In the genomic region with DNA sequence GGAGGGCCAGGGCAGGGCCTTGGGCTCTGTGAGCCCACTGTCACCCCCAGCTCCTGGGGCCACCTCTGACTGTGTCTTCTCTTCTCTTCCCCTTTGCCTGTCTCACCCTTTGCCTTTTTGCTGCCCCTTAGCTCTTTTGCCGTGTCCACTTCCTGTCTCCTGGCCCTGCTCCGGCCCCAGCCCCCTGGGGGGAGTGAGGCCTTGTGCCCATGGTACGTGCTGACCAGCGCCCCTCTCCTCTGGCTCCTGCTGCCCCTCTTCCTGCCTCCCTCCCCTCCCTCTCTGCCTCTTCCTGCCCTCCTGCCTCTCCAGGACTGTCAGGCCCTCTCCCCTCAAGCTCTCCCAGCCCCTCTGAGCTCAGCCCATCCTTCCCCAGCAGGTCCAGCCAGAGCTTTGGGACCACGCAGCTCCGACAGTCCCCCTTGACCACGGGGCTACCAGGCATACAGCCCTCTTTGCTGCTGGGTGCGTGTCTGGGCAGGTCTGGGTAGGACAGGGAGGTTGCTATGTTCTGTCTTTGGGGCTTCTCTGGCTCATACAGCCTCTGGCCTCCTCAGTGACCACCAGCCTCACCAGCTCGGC, we compare ENCODE assay signal across 25 cellular contexts. TPM values are rescaled to one million over a fixed set of nuclear protein-coding genes. Genes with fewer than 3 reads are reported as not detected.
DNase-seq lines count a peak whose midpoint lies in the region; ATAC-seq and TF ChIP-seq lines count a peak whose summit lies in the region.
"Had no signal": no experiment of that assay in that cellular context is flagged by ENCODE, and none has a peak within 500 bp of the region (broad histone marks: within the 10 kb centered on the region; RNA-seq: fewer than 3 reads in every experiment).

No MANE protein-coding gene starts in this region.

- H2AK5ac ChIP-seq in mesenchymal stem cell (ENCODE audit: low read length, severe bottlenecking): no peak overlapping the region

- H2BK12ac ChIP-seq in mesenchymal stem cell (ENCODE audit: low read length in 2 of 2): no peak overlapping the region

- H2BK120ac ChIP-seq in mesenchymal stem cell (ENCODE audit: low read depth, low read length): no peak overlapping the region

- peak overlapping the region in 1 of 2 experiments; percentile 31 for H3K18ac ChIP-seq in mesenchymal stem cell (ENCODE audit: low read depth in 1 of 2, low read length in 2 of 2)

- H3K4me1 ChIP-seq in breast epithelium (no peaks in the 10 kb centered on the region), mesenchymal stem cell (ENCODE audit: control insufficient read depth, insufficient read depth, low read depth, low read length) (peaks cover 44% of the 10 kb centered on the region)

- H3K9me3 Mint-ChIP-seq in MCF 10A (ENCODE audit: unreplicated experiment): no peaks in the 10 kb centered on the region
- no peaks in the 10 kb centered on the region for H3K9me3 Mint-ChIP-seq in activated T-cell treated with anti-CD3 and anti-CD28 coated beads, Interleukin-2, amount 50 U/mL, for 4 hours
- H3K9me3 Mint-ChIP-seq in T-helper 2 cell treated with Interferon-gamma antibody and Interleukin-4, amounts not matched to agents 5 μg/mL and 100 μg/mL, for 36 hours: no peaks in the 10 kb centered on the region
- H3K9me3 Mint-ChIP-seq: CD8-positive, alpha-beta T cell; HFFc6; IgD-negative memory B cell had no signal

- intact Hi-C loops in MCF 10A (cut with micrococcal nuclease): no loop called here
- intact Hi-C loops in breast epithelium (cut with DNase I; ENCODE audit: low total_unique reads): no loop called here

- H3K4me3 ChIP-seq in breast epithelium (no peak overlapping the region), WERI-Rb-1 (ENCODE audit: low read depth, low read length) (no peak overlapping the region), mesenchymal stem cell (ENCODE audit: insufficient read depth in 1 of 2, low read depth in 1 of 2, low read length in 2 of 2) (no peak overlapping the region)
- H3K4me3 ChIP-seq: BLaER1 treated with 17β-estradiol and CSF1 and Interleukin-3, amounts not matched to agents 10 nM and 100 nM; GM12878 had no signal

- no peak overlapping the region for H3K4me2 ChIP-seq in mesenchymal stem cell (ENCODE audit: low read length, poor library complexity, severe bottlenecking)
- H3K4me2 ChIP-seq: BLaER1 treated with 17β-estradiol and CSF1 and Interleukin-3, amounts not matched to agents 10 nM and 100 nM; SK-N-SH had no signal

- no peak overlapping the region for H3K4me3 Mint-ChIP-seq in MCF 10A (ENCODE audit: unreplicated experiment)
- no peak overlapping the region for H3K4me3 Mint-ChIP-seq in activated T-cell treated with anti-CD3 and anti-CD28 coated beads, Interleukin-2, amount 50 U/mL, for 4 hours
- H3K4me3 Mint-ChIP-seq in T-helper 2 cell treated with Interferon-gamma antibody and Interleukin-4, amounts not matched to agents 5 μg/mL and 100 μg/mL, for 36 hours: no peak overlapping the region
- H3K4me3 Mint-ChIP-seq: CD8-positive, alpha-beta T cell; HFFc6; IgD-negative memory B cell had no signal

- H3K36me3 ChIP-seq in breast epithelium (no peaks in the 10 kb centered on the region), WERI-Rb-1 (peaks cover 8% of the 10 kb centered on the region; the same call in 1 of the 2 replicates), mesenchymal stem cell (ENCODE audit: control insufficient read depth in 1 of 2, insufficient read depth in 2 of 2, low read depth in 1 of 2, low read length in 2 of 2) (peaks cover 15 to 97% of the 10 kb centered on the region in 2 experiments)

- peak overlapping the region; percentile 11 for H3K27ac Mint-ChIP-seq in MCF 10A (ENCODE audit: low read depth, unreplicated experiment)
- H3K27ac Mint-ChIP-seq in T-helper 2 cell treated with Interferon-gamma antibody and Interleukin-4, amounts not matched to agents 5 μg/mL and 100 μg/mL, for 36 hours: no peak overlapping the region
- H3K27ac Mint-ChIP-seq: CD8-positive, alpha-beta T cell; HFFc6 had no signal

- no peak overlapping the region for H3K4ac ChIP-seq in mesenchymal stem cell (ENCODE audit: low read depth in 1 of 2, low read length in 2 of 2)

- H3K27me3 ChIP-seq in breast epithelium (no peaks in the 10 kb centered on the region), WERI-Rb-1 (ENCODE audit: insufficient read depth, low read depth, severe bottlenecking) (no peaks in the 10 kb centered on the region), mesenchymal stem cell (ENCODE audit: control insufficient read depth in 1 of 2, insufficient read depth in 1 of 2, low read length in 2 of 2) (peaks cover 0 to 36% of the 10 kb centered on the region in 2 experiments)
- H3K27me3 ChIP-seq: BLaER1 treated with 17β-estradiol and CSF1 and Interleukin-3, amounts not matched to agents 10 nM and 100 nM had no signal

- no peak for ATAC-seq in activated T-cell treated with anti-CD3 and anti-CD28 coated beads, Interleukin-2, amount 50 U/mL, for 4 hours
- no peak for ATAC-seq in GM18909 (IDR thresholded peaks at IDR 0.05; ENCODE audit: poor library complexity, unreplicated experiment)
- ATAC-seq: CD8-positive, alpha-beta T cell; GM12878 had no signal

- peaks cover 7% of the 10 kb centered on the region for H3K79me1 ChIP-seq in mesenchymal stem cell (replicated peaks; ENCODE audit: low read length, poor library complexity, severe bottlenecking)

- H3K9me3 ChIP-seq in breast epithelium (no peaks in the 10 kb centered on the region), WERI-Rb-1 (ENCODE audit: severe bottlenecking) (no peaks in the 10 kb centered on the region), mesenchymal stem cell (ENCODE audit: control insufficient read depth, low read length) (no peaks in the 10 kb centered on the region)
- H3K9me3 ChIP-seq: BLaER1 treated with 17β-estradiol and CSF1 and Interleukin-3, amounts not matched to agents 10 nM and 100 nM; SK-N-SH had no signal

- TF ChIP-seq CTCF in MCF 10A (IDR thresholded peaks at IDR 0.05; ENCODE audit: unreplicated experiment) (no peak), breast epithelium (IDR thresholded peaks at IDR 0.05) (no peak), WERI-Rb-1 (IDR thresholded peaks at IDR 0.05; ENCODE audit: low read depth, low read length) (no peak)

- H3K27me3 Mint-ChIP-seq in MCF 10A (ENCODE audit: insufficient read depth, unreplicated experiment): no peaks in the 10 kb centered on the region
- H3K27me3 Mint-ChIP-seq in activated T-cell treated with anti-CD3 and anti-CD28 coated beads, Interleukin-2, amount 50 U/mL, for 4 hours (ENCODE audit: low read depth): no peaks in the 10 kb centered on the region
- H3K27me3 Mint-ChIP-seq in T-helper 2 cell treated with Interferon-gamma antibody and Interleukin-4, amounts not matched to agents 5 μg/mL and 100 μg/mL, for 36 hours (ENCODE audit: low read depth): no peaks in the 10 kb centered on the region

- no peak overlapping the region for H3K14ac ChIP-seq in mesenchymal stem cell (ENCODE audit: low read length in 2 of 2)

- TF ChIP-seq POLR2A in breast epithelium (IDR thresholded peaks at IDR 0.05): no peak

- H2AFZ ChIP-seq in mesenchymal stem cell (ENCODE audit: low read depth, low read length): no peak overlapping the region

- 86% methylated on average over 8 of the region's 9 CpGs for WGBS in mesenchymal stem cell

- H3K23ac ChIP-seq in mesenchymal stem cell (ENCODE audit: low read length in 2 of 2): no peak overlapping the region

- no peaks in the 10 kb centered on the region for H3K4me1 Mint-ChIP-seq in MCF 10A (ENCODE audit: insufficient read depth, unreplicated experiment)
- H3K4me1 Mint-ChIP-seq in activated T-cell treated with anti-CD3 and anti-CD28 coated beads, Interleukin-2, amount 50 U/mL, for 4 hours (ENCODE audit: low read depth): peaks cover 16% of the 10 kb centered on the region
- H3K4me1 Mint-ChIP-seq in T-helper 2 cell treated with Interferon-gamma antibody and Interleukin-4, amounts not matched to agents 5 μg/mL and 100 μg/mL, for 36 hours (ENCODE audit: low read depth): peaks cover 4% of the 10 kb centered on the region

- no TSS peak for BruUV-seq in MCF 10A (replicated peaks; lab: Mats Ljungman, UMichigan)

- H4K8ac ChIP-seq in mesenchymal stem cell (ENCODE audit: low read length): no peak overlapping the region

- no peak overlapping the region for H3K27ac ChIP-seq in breast epithelium
- peak overlapping the region; percentile 57; the same call in 1 of the 2 replicates for H3K27ac ChIP-seq in WERI-Rb-1
- H3K27ac ChIP-seq in mesenchymal stem cell (ENCODE audit: low read length, poor library complexity, severe bottlenecking): no peak overlapping the region
- H3K27ac ChIP-seq in substantia nigra (ENCODE audit: low read depth, low read length, poor library complexity, severe bottlenecking): peak overlapping the region; percentile 6
- H3K27ac ChIP-seq: HL-60 had no signal

- peaks cover 4% of the 10 kb centered on the region for H3K36me3 Mint-ChIP-seq in MCF 10A (ENCODE audit: insufficient read depth, unreplicated experiment)
- H3K36me3 Mint-ChIP-seq in activated T-cell treated with anti-CD3 and anti-CD28 coated beads, Interleukin-2, amount 50 U/mL, for 4 hours (ENCODE audit: insufficient read depth): peaks cover 8% of the 10 kb centered on the region
- peaks cover 6% of the 10 kb centered on the region for H3K36me3 Mint-ChIP-seq in T-helper 2 cell treated with Interferon-gamma antibody and Interleukin-4, amounts not matched to agents 5 μg/mL and 100 μg/mL, for 36 hours (ENCODE audit: low read depth)
- H3K36me3 Mint-ChIP-seq: IgD-negative memory B cell had no signal

- H2BK5ac ChIP-seq in mesenchymal stem cell (ENCODE audit: low read depth, low read length, poor library complexity, severe bottlenecking): no peak overlapping the region

- H4K91ac ChIP-seq in mesenchymal stem cell (ENCODE audit: low read length): peak overlapping the region; percentile 5

- no peak overlapping the region for H3K9ac ChIP-seq in mesenchymal stem cell (ENCODE audit: low read length)
- H3K9ac ChIP-seq: BLaER1 treated with 17β-estradiol and CSF1 and Interleukin-3, amounts not matched to agents 10 nM and 100 nM; SK-N-SH had no signal

- CTCF ChIA-PET in MCF 10A (lab: Yijun Ruan, JAX): interaction anchor here (0.6 to 1.1 kb wide), 7 partner anchors 10 to 341 kb away, joined by 3 to 5 read pairs (median 3); no protein-coding TSS in a partner anchor

- H2BK15ac ChIP-seq in mesenchymal stem cell (ENCODE audit: low read depth, poor library complexity, severe bottlenecking): no peak overlapping the region

- POLR2A ChIA-PET in MCF 10A (lab: Yijun Ruan, JAX): interaction anchor here (0.6 to 1.1 kb wide), 2 partner anchors 11 to 168 kb away, joined by 4 read pairs; no protein-coding TSS in a partner anchor

- no peak for DNase-seq in MCF 10A (ENCODE audit: unreplicated experiment)
- no peak for DNase-seq in breast epithelium (ENCODE audit: low spot score in 2 of 2)
- DNase-seq in WERI-Rb-1: no peak
- no peak for DNase-seq in mesenchymal stem cell
- no peak for DNase-seq in substantia nigra (lab: John Stamatoyannopoulos, UW)
- DNase-seq in activated T-cell treated with anti-CD3 and anti-CD28 coated beads, Interleukin-2, amount 50 U/mL, for 4 hours: no peak
- DNase-seq in T-helper 2 cell treated with Interferon-gamma antibody and Interleukin-4, amounts not matched to agents 5 μg/mL and 100 μg/mL, for 36 hours (ENCODE audit: low spot score): no peak
- DNase-seq: CD8-positive, alpha-beta T cell; DMS53; EL; HFFc6; Kasumi-1; MM.1S; NCI-H1105 treated with DMSO at 0.1 percent for 48 hours; NCI-H1694; NCI-H510A treated with DMSO at 0.1 percent for 48 hours; NCI-H774; SHP77 treated with DMSO at 0.1 percent for 48 hours had no signal

RNA-seq across cellular contexts. Expression of a gene that starts 11.7 kb away (rescaled TPM):
- total RNA-seq in MCF 10A (2022) (184 and 300 TPM in 2 replicates), breast epithelium (10 to 100 TPM; 35.4 to 55.4 (median 35.7) TPM)
- 175 TPM for polyA plus RNA-seq in mesenchymal stem cell (2013, experiment 1 of 2)
- polyA plus RNA-seq in mesenchymal stem cell (2013, experiment 2 of 2): 180 TPM
- total RNA-seq in activated T-cell treated with anti-CD3 and anti-CD28 coated beads, Interleukin-2, amount 50 U/mL, for 4 hours: 100 to 1,000 TPM; 139 to 143 (median 142) TPM

RNA-seq across cellular contexts. Expression of a gene that starts 12.0 kb away (rescaled TPM):
- 19.9 and 21.5 TPM in 2 replicates for total RNA-seq in MCF 10A (2022)
- total RNA-seq in breast epithelium: 1 to 10 TPM; 5.9 to 9.2 (median 8.5) TPM
- polyA plus RNA-seq in mesenchymal stem cell (2013, experiment 1 of 2): 10.6 TPM
- 10.7 TPM for polyA plus RNA-seq in mesenchymal stem cell (2013, experiment 2 of 2)
- total RNA-seq in activated T-cell treated with anti-CD3 and anti-CD28 coated beads, Interleukin-2, amount 50 U/mL, for 4 hours: 100 to 1,000 TPM in 1 of 3 donors, 10 to 100 TPM in 2; 92.8 to 108 (median 94.2) TPM

RNA-seq across cellular contexts. Expression of a gene that starts 28.2 kb away (rescaled TPM):
- total RNA-seq in MCF 10A (2022) (0.16 TPM in 1 of 2 replicates, not detected in the other), breast epithelium (1 to 10 TPM in 1 of 3 donors, under 1 TPM in 2; 0.32 to 6.9 (median 0.66) TPM)
- polyA plus RNA-seq in mesenchymal stem cell (2013, experiment 1 of 2): 21.9 TPM
- 19.4 TPM for polyA plus RNA-seq in mesenchymal stem cell (2013, experiment 2 of 2)
- total RNA-seq in activated T-cell treated with anti-CD3 and anti-CD28 coated beads, Interleukin-2, amount 50 U/mL, for 4 hours: 1 to 10 TPM in 1 of 3 donors, under 1 TPM in 2; 0.08 to 1.1 (median 0.24) TPM
- polyA plus RNA-seq: IgD-negative memory B cell had no signal

RNA-seq across cellular contexts. Expression of a gene that starts 36.1 kb away (rescaled TPM):
- total RNA-seq in MCF 10A (2022): 24.2 and 27.5 TPM in 2 replicates
- 100 to 1,000 TPM in 1 of 3 donors, 10 to 100 TPM in 1, 1 to 10 TPM in 1; 8.8 to 112 (median 15.1) TPM for total RNA-seq in breast epithelium
- polyA plus RNA-seq in mesenchymal stem cell (2013, experiment 1 of 2): 262 TPM
- polyA plus RNA-seq in mesenchymal stem cell (2013, experiment 2 of 2): 260 TPM
- 1 to 10 TPM; 2.1 to 3.5 (median 3.3) TPM for total RNA-seq in activated T-cell treated with anti-CD3 and anti-CD28 coated beads, Interleukin-2, amount 50 U/mL, for 4 hours
- total RNA-seq: OCI-LY7 had no signal

RNA-seq across cellular contexts. Expression of a gene that starts 47.4 kb away (rescaled TPM):
- total RNA-seq in MCF 10A (2022) (7.5 and 20.6 TPM in 2 replicates), breast epithelium (10 to 100 TPM in 1 of 3 donors, 1 to 10 TPM in 2; 5.6 to 35.8 (median 7.5) TPM)
- 1,185 TPM for polyA plus RNA-seq in mesenchymal stem cell (2013, experiment 1 of 2)
- 1,187 TPM for polyA plus RNA-seq in mesenchymal stem cell (2013, experiment 2 of 2)
- 1 to 10 TPM; 2.5 to 3.6 (median 3.1) TPM for total RNA-seq in activated T-cell treated with anti-CD3 and anti-CD28 coated beads, Interleukin-2, amount 50 U/mL, for 4 hours

Comparison
In these comparisons a context has a peak if more than half of its experiments do, and no peak if none do; other contexts are left out.
1. H3K27ac ChIP-seq: peak in WERI-Rb-1 (single experiment) and substantia nigra (single experiment); none in breast epithelium (0 of 2) and mesenchymal stem cell (single experiment).